21 cellular contexts compared by ENCODE assay signal in the genomic region with DNA sequence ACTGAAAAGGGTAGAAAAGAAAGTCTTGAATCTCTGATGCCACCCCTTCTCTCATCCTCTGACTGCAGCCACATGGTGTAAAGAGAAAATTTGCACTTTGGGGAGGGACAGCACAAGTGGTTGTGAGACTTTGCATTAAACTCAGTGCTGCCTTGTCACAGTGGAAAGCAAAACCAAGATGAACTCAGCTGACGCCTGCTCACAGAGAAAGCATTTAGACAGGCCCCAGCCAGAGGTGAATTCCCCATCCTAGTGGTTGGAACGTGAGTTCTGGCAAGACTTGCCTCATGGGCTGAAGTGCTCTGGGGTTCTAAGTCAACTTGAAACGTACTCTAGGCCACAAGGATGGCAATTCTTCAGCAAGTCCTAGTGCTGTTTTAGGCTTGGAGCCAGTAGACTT.
DNase-seq lines count a peak whose midpoint lies in the region; ATAC-seq, FAIRE-seq and TF ChIP-seq lines count a peak whose summit lies in the region.
"Had no signal": no experiment of that assay in that cellular context is flagged by ENCODE, and none has a peak within 500 bp of the region (broad histone marks: within the 10 kb centered on the region; RNA-seq: fewer than 3 reads in every experiment).

No MANE protein-coding gene starts in this region.

- RAD21 ChIA-PET in GM12878 (lab: Charles Lee; ENCODE audit: unreplicated experiment): no interaction called here

- H2AFZ ChIP-seq in OCI-LY3 (ENCODE audit: low read depth, low read length) (peak overlapping the region; percentile 22; the same call in 1 of the 2 replicates), GM12878 (ENCODE audit: control insufficient read depth, low read depth, low read length) (no peak overlapping the region)

- in situ Hi-C loops in GM12878 (cut with MboI): no loop called here

- WGBS in GM12878 (ENCODE audit: insufficient coverage, insufficient replicate concordance, low lambda C conversion rate, missing lambda C conversion rate): 13% methylated on average over 3 of the region's 3 CpGs

- BruUV-seq in GM12878 (replicated peaks; lab: Mats Ljungman, UMichigan): no TSS peak

- no peak for TF ChIP-seq POLR2A in GM12878 (IDR thresholded peaks at IDR 0.05; ENCODE audit: low read depth, low read length)

- H3K9me3 ChIP-seq in OCI-LY3 (ENCODE audit: insufficient read depth, low read length) (no peaks in the 10 kb centered on the region), GM12878 (replicated peaks; ENCODE audit: control insufficient read depth, insufficient read depth, low read length) (no peaks in the 10 kb centered on the region; the same call in 1 of the 3 replicates)
- H3K9me3 ChIP-seq: Caco-2 had no signal

- no peak for TF ChIP-seq EP300 in GM12878 (IDR thresholded peaks at IDR 0.05; ENCODE audit: borderline replicate concordance in 1 of 2, control insufficient read depth in 1 of 2, low read depth in 2 of 2, low read length in 2 of 2)

- DNase-seq in GM12878 (ENCODE audit: low read depth, low spot score) (no peak), AML-193 (lab: John Stamatoyannopoulos, UW) (no peak), NCI-H1105 treated with DMSO at 0.1 percent for 48 hours (lab: John Stamatoyannopoulos, UW) (no peak), activated gamma-delta T cell (lab: John Stamatoyannopoulos, UW) (no peak)
- DNase-seq: 8988T; ACHN; Caco-2; Calu3; CD4-positive, alpha-beta T cell; CD8-positive, alpha-beta T cell; DMS79 treated with DMSO at 0.1 percent for 48 hours; GF-D8 had no signal

- CTCF ChIA-PET in GM12878 (lab: Yijun Ruan, JAX): interaction anchor here (0.6 kb wide), 1 partner anchor 97 kb away, joined by 3 read pairs; no protein-coding TSS in a partner anchor

- H4K20me1 ChIP-seq in OCI-LY3 (ENCODE audit: insufficient read depth, low read length): no peaks in the 10 kb centered on the region
- H4K20me1 ChIP-seq in GM12878 (ENCODE audit: control insufficient read depth, insufficient read depth): no peaks in the 10 kb centered on the region
- H4K20me1 ChIP-seq: BLaER1 treated with 17β-estradiol and CSF1 and Interleukin-3, amounts not matched to agents 10 nM and 100 nM had no signal

- H3K4me3 ChIP-seq in OCI-LY3 (ENCODE audit: low read length) (no peak overlapping the region), GM12878 (no peak overlapping the region)
- H3K4me3 ChIP-seq: BLaER1 treated with 17β-estradiol and CSF1 and Interleukin-3, amounts not matched to agents 10 nM and 100 nM had no signal

- H3K27ac ChIP-seq in OCI-LY3 (ENCODE audit: low read length) (no peak overlapping the region), GM12878 (ENCODE audit: control insufficient read depth, insufficient read depth) (no peak overlapping the region)
- H3K27ac ChIP-seq: BLaER1 treated with 17β-estradiol and CSF1 and Interleukin-3, amounts not matched to agents 10 nM and 100 nM; C4-2B had no signal

- intact Hi-C loops in GM12878 (cut with micrococcal nuclease; ENCODE audit: unreplicated experiment): no loop called here

- TF ChIP-seq CTCF in OCI-LY3 (IDR thresholded peaks at IDR 0.05; ENCODE audit: low read depth, low read length) (no peak), GM12878 (IDR thresholded peaks at IDR 0.05 in 2 of 3, conservative IDR thresholded peaks at IDR 0.05 in 1 of 3; ENCODE audit: control insufficient read depth in 2 of 3, extremely low read depth in 1 of 3, insufficient read depth in 1 of 3, low read depth in 3 of 3, low read length in 3 of 3) (no peak)

- H3K27me3 ChIP-seq in OCI-LY3 (ENCODE audit: low read depth, low read length) (no peaks in the 10 kb centered on the region), GM12878 (replicated peaks in 1 of 2; ENCODE audit: control insufficient read depth in 2 of 2, insufficient read depth in 2 of 2, low read length in 1 of 2) (no peaks in the 10 kb centered on the region)
- H3K27me3 ChIP-seq: BLaER1 treated with 17β-estradiol and CSF1 and Interleukin-3, amounts not matched to agents 10 nM and 100 nM had no signal

- POLR2A ChIA-PET in GM12878 (lab: Charles Lee): no interaction called here

- H3K4me1 ChIP-seq in OCI-LY3 (ENCODE audit: low read length) (no peaks in the 10 kb centered on the region), GM12878 (ENCODE audit: control insufficient read depth, insufficient read depth, low read length) (no peaks in the 10 kb centered on the region)
- H3K4me1 ChIP-seq: BLaER1 treated with 17β-estradiol and CSF1 and Interleukin-3, amounts not matched to agents 10 nM and 100 nM; Caco-2 had no signal

- H3K79me2 ChIP-seq in OCI-LY3 (ENCODE audit: low read length) (no peaks in the 10 kb centered on the region), GM12878 (ENCODE audit: control insufficient read depth, insufficient read depth, low read length) (no peaks in the 10 kb centered on the region)

- H3K4me2 ChIP-seq in OCI-LY3 (ENCODE audit: low read length) (no peak overlapping the region), GM12878 (ENCODE audit: control insufficient read depth, insufficient read depth) (no peak overlapping the region)
- H3K4me2 ChIP-seq: BLaER1 treated with 17β-estradiol and CSF1 and Interleukin-3, amounts not matched to agents 10 nM and 100 nM had no signal

- H3K9ac ChIP-seq in OCI-LY3 (ENCODE audit: low read length) (no peak overlapping the region), GM12878 (ENCODE audit: control insufficient read depth, insufficient read depth, low read length) (no peak overlapping the region)
- H3K9ac ChIP-seq: BLaER1 treated with 17β-estradiol and CSF1 and Interleukin-3, amounts not matched to agents 10 nM and 100 nM had no signal

- no peaks in the 10 kb centered on the region for H3K36me3 ChIP-seq in OCI-LY3 (replicated peaks; ENCODE audit: low read depth, low read length)
- H3K36me3 ChIP-seq in GM12878 (ENCODE audit: control insufficient read depth in 2 of 2, insufficient read depth in 2 of 2, low read length in 1 of 2): no peaks in the 10 kb centered on the region
- H3K36me3 ChIP-seq: BLaER1 treated with 17β-estradiol and CSF1 and Interleukin-3, amounts not matched to agents 10 nM and 100 nM had no signal

- ATAC-seq in HG03432 (IDR thresholded peaks at IDR 0.05; ENCODE audit: unreplicated experiment): peak; percentile 64
- ATAC-seq in GM12878: peak; percentile 36; the same call in 2 of the 3 replicates
- ATAC-seq in HG02642 (IDR thresholded peaks at IDR 0.05; ENCODE audit: poor library complexity, unreplicated experiment): no peak
- ATAC-seq: CD8-positive, alpha-beta T cell had no signal

- FAIRE-seq in GM12878 (lab: Jason Lieb, UNC): no peak
- FAIRE-seq: D721Med, G401.6, GM12892, GM18507 had no signal

- TF ChIP-seq RAD21 in GM12878 (IDR thresholded peaks at IDR 0.05; ENCODE audit: insufficient read depth, low read depth, low read length): no peak

- SMC1A ChIA-PET in GM12878 (lab: Charles Lee; ENCODE audit: uncharacterized antibody, unreplicated experiment): no interaction called here

TF ChIP-seq in GM12878, 131 proteins besides CTCF, POLR2A, EP300 and RAD21:
- TF ChIP-seq BHLHE40 (IDR thresholded peaks at IDR 0.05; ENCODE audit: borderline replicate concordance in 1 of 2, low read depth in 2 of 2, low read length in 1 of 2) (peak in 1 of 2 experiments; percentile 66; a peak in 2 of 4 replicates), SMC3 (IDR thresholded peaks at IDR 0.05; ENCODE audit: borderline replicate concordance, low read length) (no peak)
